In the genomic region with DNA sequence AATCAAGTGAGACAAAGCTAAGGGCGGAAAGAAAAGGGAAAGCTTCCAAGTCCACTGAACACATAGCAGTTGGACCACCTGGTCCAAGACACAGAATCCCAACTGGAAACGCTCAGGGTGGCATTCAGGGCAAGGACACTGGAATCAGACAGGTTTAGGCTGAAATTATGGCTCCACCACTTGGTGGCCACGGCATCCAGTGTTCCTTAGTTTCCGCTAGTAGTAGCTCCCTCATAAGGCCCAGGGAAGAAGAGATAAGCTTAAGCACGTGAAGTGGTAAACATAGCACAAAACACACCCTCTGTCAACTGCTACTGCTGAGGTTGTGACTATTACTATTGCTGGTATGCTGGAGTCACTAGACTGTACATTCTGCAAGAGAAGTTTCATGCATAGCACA, we compare ENCODE assay signal across 1 cellular context.
TF ChIP-seq lines count a peak whose summit lies in the region.

No MANE protein-coding gene starts in this region.

TF ChIP-seq in WTC11, 78 proteins besides CTCF, POLR2A, EP300 and RAD21:
- TF ChIP-seq, protein P1, sequence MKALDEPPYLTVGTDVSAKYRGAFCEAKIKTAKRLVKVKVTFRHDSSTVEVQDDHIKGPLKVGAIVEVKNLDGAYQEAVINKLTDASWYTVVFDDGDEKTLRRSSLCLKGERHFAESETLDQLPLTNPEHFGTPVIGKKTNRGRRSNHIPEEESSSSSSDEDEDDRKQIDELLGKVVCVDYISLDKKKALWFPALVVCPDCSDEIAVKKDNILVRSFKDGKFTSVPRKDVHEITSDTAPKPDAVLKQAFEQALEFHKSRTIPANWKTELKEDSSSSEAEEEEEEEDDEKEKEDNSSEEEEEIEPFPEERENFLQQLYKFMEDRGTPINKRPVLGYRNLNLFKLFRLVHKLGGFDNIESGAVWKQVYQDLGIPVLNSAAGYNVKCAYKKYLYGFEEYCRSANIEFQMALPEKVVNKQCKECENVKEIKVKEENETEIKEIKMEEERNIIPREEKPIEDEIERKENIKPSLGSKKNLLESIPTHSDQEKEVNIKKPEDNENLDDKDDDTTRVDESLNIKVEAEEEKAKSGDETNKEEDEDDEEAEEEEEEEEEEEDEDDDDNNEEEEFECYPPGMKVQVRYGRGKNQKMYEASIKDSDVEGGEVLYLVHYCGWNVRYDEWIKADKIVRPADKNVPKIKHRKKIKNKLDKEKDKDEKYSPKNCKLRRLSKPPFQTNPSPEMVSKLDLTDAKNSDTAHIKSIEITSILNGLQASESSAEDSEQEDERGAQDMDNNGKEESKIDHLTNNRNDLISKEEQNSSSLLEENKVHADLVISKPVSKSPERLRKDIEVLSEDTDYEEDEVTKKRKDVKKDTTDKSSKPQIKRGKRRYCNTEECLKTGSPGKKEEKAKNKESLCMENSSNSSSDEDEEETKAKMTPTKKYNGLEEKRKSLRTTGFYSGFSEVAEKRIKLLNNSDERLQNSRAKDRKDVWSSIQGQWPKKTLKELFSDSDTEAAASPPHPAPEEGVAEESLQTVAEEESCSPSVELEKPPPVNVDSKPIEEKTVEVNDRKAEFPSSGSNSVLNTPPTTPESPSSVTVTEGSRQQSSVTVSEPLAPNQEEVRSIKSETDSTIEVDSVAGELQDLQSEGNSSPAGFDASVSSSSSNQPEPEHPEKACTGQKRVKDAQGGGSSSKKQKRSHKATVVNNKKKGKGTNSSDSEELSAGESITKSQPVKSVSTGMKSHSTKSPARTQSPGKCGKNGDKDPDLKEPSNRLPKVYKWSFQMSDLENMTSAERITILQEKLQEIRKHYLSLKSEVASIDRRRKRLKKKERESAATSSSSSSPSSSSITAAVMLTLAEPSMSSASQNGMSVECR (CRISPR knock-in tag; IDR thresholded peaks at IDR 0.05; ENCODE audit: borderline replicate concordance), result no peak
- TF ChIP-seq GTF2I (CRISPR knock-in tag; conservative IDR thresholded peaks at IDR 0.05) (no peak), TCF7 (CRISPR knock-in tag; IDR thresholded peaks at IDR 0.05; ENCODE audit: low read depth) (no peak), JAZF1 (CRISPR knock-in tag; IDR thresholded peaks at IDR 0.05) (no peak), SOX15 (CRISPR knock-in tag; IDR thresholded peaks at IDR 0.05) (no peak)
- TF ChIP-seq, protein P2, sequence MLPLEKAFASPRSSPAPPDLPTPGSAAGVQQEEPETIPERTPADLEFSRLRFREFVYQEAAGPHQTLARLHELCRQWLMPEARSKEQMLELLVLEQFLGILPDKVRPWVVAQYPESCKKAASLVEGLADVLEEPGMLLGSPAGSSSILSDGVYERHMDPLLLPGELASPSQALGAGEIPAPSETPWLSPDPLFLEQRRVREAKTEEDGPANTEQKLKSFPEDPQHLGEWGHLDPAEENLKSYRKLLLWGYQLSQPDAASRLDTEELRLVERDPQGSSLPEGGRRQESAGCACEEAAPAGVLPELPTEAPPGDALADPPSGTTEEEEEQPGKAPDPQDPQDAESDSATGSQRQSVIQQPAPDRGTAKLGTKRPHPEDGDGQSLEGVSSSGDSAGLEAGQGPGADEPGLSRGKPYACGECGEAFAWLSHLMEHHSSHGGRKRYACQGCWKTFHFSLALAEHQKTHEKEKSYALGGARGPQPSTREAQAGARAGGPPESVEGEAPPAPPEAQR (CRISPR knock-in tag; IDR thresholded peaks at IDR 0.05), result no peak
- TF ChIP-seq, protein P3, sequence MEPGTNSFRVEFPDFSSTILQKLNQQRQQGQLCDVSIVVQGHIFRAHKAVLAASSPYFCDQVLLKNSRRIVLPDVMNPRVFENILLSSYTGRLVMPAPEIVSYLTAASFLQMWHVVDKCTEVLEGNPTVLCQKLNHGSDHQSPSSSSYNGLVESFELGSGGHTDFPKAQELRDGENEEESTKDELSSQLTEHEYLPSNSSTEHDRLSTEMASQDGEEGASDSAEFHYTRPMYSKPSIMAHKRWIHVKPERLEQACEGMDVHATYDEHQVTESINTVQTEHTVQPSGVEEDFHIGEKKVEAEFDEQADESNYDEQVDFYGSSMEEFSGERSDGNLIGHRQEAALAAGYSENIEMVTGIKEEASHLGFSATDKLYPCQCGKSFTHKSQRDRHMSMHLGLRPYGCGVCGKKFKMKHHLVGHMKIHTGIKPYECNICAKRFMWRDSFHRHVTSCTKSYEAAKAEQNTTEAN (CRISPR knock-in tag; IDR thresholded peaks at IDR 0.05), result no peak
TF ChIP-seq in WTC11: peak in this region for 0.
